In genomic region chr1:114346480-114347029, GRCh38 we compare ENCODE assay signal across 1 cellular context.
TF ChIP-seq lines count a peak whose summit lies in the region.

No MANE protein-coding gene starts in this region.

TF ChIP-seq in K562, 482 proteins besides CTCF, POLR2A, EP300 and RAD21 (continued from another document):
- TF ChIP-seq E2F8 (IDR thresholded peaks at IDR 0.05; ENCODE audit: low read depth, partially characterized antibody) (peak; percentile 74), HDAC1 (IDR thresholded peaks at IDR 0.05) (peak in 1 of 2 experiments; percentile 62; a peak in 2 of 4 replicates), KLF10 (CRISPR knock-in tag; IDR thresholded peaks at IDR 0.05) (no peak), MED1 (CRISPR knock-in tag; IDR thresholded peaks at IDR 0.05; ENCODE audit: borderline replicate concordance) (no peak)
TF ChIP-seq in K562: peak in this region for 154.
